Comparison of ENCODE assay signal across 8 cellular contexts in the genomic region with DNA sequence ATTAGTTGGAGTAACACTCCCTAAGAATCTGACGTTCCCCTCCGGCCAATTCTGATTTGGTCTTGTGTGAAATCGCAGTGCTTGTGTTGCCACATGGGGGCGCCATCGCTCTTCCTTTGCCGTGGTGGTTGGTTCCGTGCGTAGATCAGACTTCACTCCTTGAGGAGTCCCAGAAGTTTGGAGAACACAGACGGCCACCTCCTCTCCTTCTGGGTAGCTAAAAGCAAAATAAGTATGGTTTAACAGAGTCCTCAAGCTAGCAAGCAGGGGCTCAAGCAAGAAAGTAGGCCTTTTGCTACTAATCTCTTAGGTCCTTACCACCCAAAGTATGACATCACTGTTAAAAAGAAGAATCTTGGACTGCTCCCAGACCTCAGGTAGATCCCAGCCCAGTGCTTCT. TPM values are rescaled to one million over a fixed set of nuclear protein-coding genes. Genes with fewer than 3 reads are reported as not detected.
DNase-seq lines count a peak whose midpoint lies in the region; ATAC-seq and TF ChIP-seq lines count a peak whose summit lies in the region.

No MANE protein-coding gene starts in this region.

- H3K4me3 ChIP-seq in GM12875 (ENCODE audit: low read depth, low read length), result no peak overlapping the region
- H3K4me3 ChIP-seq in Jurkat, Clone E6-1 (ENCODE audit: low read length), result no peak overlapping the region
- no peak overlapping the region for H3K4me3 ChIP-seq in fibroblast of lung (replicated peaks in 1 of 4; ENCODE audit: control extremely low read depth in 1 of 4, insufficient read depth in 1 of 4, low read depth in 3 of 4, low read length in 4 of 4)

- H3K27ac Mint-ChIP-seq in nephron, result no peak overlapping the region

- H2AFZ ChIP-seq in fibroblast of lung (ENCODE audit: low read length), result no peak overlapping the region

- H3K27ac ChIP-seq in fibroblast of lung (ENCODE audit: insufficient read depth, low read length), result no peak overlapping the region

- TF ChIP-seq CTCF in GM12875 (IDR thresholded peaks at IDR 0.05; ENCODE audit: borderline replicate concordance, insufficient read depth, low read depth, low read length) (peak; percentile 84), fibroblast of lung (conservative IDR thresholded peaks at IDR 0.05 in 1 of 2, IDR thresholded peaks at IDR 0.05 in 1 of 2; ENCODE audit: low read depth in 1 of 2, low read length in 2 of 2) (peak; percentile 93 to 95), nephron (IDR thresholded peaks at IDR 0.05; ENCODE audit: unreplicated experiment in 3 of 3) (peak; percentile 91 to 94 (median 92))

- H3K36me3 Mint-ChIP-seq in activated T-cell treated with anti-CD3 and anti-CD28 coated beads, Interleukin-2, amount 50 U/mL, for 4 hours (ENCODE audit: insufficient read depth), result no peaks in the 10 kb centered on the region
- peaks cover 16% of the 10 kb centered on the region for H3K36me3 Mint-ChIP-seq in nephron (ENCODE audit: low read depth)

- no peaks in the 10 kb centered on the region for H4K20me1 ChIP-seq in fibroblast of lung (ENCODE audit: control insufficient read depth, extremely low read depth, insufficient read depth, low read length)

- no peaks in the 10 kb centered on the region for H3K9me3 ChIP-seq in fibroblast of lung (ENCODE audit: control insufficient read depth, insufficient read depth, low read depth, low read length)

- H3K4me3 Mint-ChIP-seq in activated T-cell treated with anti-CD3 and anti-CD28 coated beads, Interleukin-2, amount 50 U/mL, for 4 hours, result no peak overlapping the region
- H3K4me3 Mint-ChIP-seq in nephron, result no peak overlapping the region

- H3K4me2 ChIP-seq in fibroblast of lung (ENCODE audit: extremely low read depth, insufficient read depth, low read length), result no peak overlapping the region

- H3K9me3 Mint-ChIP-seq in activated T-cell treated with anti-CD3 and anti-CD28 coated beads, Interleukin-2, amount 50 U/mL, for 4 hours, result no peaks in the 10 kb centered on the region
- peaks cover 9% of the 10 kb centered on the region for H3K9me3 Mint-ChIP-seq in nephron

- peak; percentile 72 for DNase-seq in Jurkat, Clone E6-1 (ENCODE audit: low read depth, low spot score)
- DNase-seq in RKO (ENCODE audit: low spot score) (peak; percentile 86), fibroblast of lung (ENCODE audit: low read depth in 2 of 2) (peak; percentile 73 to 87)
- DNase-seq in activated T-cell treated with anti-CD3 and anti-CD28 coated beads, Interleukin-2, amount 50 U/mL, for 4 hours, result peak; percentile 74
- DNase-seq in stimulated activated naive CD4-positive, alpha-beta T cell (lab: John Stamatoyannopoulos, UW), result peak; percentile 56 to 86 (median 66)

- peaks cover 31% of the 10 kb centered on the region for H3K4me1 Mint-ChIP-seq in activated T-cell treated with anti-CD3 and anti-CD28 coated beads, Interleukin-2, amount 50 U/mL, for 4 hours (ENCODE audit: low read depth)
- peaks cover 7% of the 10 kb centered on the region for H3K4me1 Mint-ChIP-seq in nephron

- H3K36me3 ChIP-seq in fibroblast of lung (ENCODE audit: control insufficient read depth, insufficient read depth, low read length), result no peaks in the 10 kb centered on the region

- no peaks in the 10 kb centered on the region for H3K27me3 Mint-ChIP-seq in activated T-cell treated with anti-CD3 and anti-CD28 coated beads, Interleukin-2, amount 50 U/mL, for 4 hours (ENCODE audit: low read depth)
- H3K27me3 Mint-ChIP-seq in nephron (ENCODE audit: low read depth), result peaks cover 35% of the 10 kb centered on the region

- H3K9ac ChIP-seq in fibroblast of lung (ENCODE audit: insufficient read depth, low read length), result no peak overlapping the region

- no peaks in the 10 kb centered on the region for H3K79me2 ChIP-seq in fibroblast of lung (ENCODE audit: control insufficient read depth, insufficient read depth, low read length)

- H3K27me3 ChIP-seq in fibroblast of lung (ENCODE audit: control insufficient read depth, insufficient read depth, low read length), result peaks cover 2% of the 10 kb centered on the region

- H3K4me1 ChIP-seq in fibroblast of lung (ENCODE audit: control insufficient read depth, extremely low read depth, insufficient read depth, low read length), result no peaks in the 10 kb centered on the region

- peak; percentile 75 to 78 for ATAC-seq in activated T-cell treated with anti-CD3 and anti-CD28 coated beads, Interleukin-2, amount 50 U/mL, for 4 hours
- ATAC-seq in HG03342 (IDR thresholded peaks at IDR 0.05; ENCODE audit: unreplicated experiment), result no peak

RNA-seq across cellular contexts. Expression of a gene that starts 59.5 kb away (rescaled TPM):
- polyA plus RNA-seq in Jurkat, Clone E6-1 (2012; ENCODE audit: insufficient read depth, insufficient read length), result 222 TPM
- 100 to 1,000 TPM; 258 to 302 (median 277) TPM for total RNA-seq in activated T-cell treated with anti-CD3 and anti-CD28 coated beads, Interleukin-2, amount 50 U/mL, for 4 hours
- total RNA-seq in fibroblast of lung, result 108 and 109 TPM in 2 replicates
- 89.1 and 109 TPM in 2 replicates for polyA plus RNA-seq in fibroblast of lung
- 127 and 156 TPM in 2 replicates for polyA plus RNA-seq in fibroblast of lung (2012)
- 9.9 and 11.1 TPM in 2 replicates for polyA minus RNA-seq in fibroblast of lung (ENCODE audit: low replicate concordance)
